In the genomic region with DNA sequence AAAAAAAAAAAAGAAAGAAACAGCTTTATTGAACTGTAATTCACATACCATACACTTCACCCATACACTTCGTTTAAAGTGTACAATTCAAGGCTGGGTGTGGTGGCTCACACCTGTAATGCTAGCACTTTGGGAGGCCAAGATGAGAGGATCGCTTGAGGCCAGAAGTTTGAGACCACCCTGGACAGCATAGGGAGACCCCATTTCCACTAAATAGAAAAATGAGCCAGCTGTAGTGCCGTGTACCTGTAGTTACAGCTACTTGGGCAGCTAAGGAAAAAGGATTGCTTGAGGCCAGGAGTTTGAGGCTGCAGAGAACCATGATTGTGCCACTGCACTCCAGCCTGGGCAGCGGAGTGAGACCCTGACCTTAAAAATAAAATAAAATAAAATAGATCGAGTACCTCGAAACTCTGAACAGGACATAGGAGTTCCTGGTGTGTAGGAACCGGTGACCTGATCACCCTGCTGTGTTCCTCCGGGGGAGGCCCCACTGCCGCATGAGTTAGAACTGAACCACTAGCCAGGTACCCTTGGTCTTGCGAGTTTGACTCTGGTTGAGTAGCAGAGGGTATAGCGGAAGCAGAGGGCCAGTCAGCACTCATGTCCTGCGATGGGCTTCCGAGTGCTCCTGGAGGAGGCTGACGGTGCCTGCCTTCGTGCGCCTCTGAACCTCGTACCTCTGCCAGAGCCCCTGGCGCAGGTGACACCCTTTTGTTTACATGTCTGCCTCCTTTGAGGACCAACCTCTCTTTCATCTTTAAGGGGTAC, we compare ENCODE assay signal across 15 cellular contexts.
DNase-seq lines count a peak whose midpoint lies in the region; ATAC-seq and TF ChIP-seq lines count a peak whose summit lies in the region.
"Had no signal": no experiment of that assay in that cellular context is flagged by ENCODE, and none has a peak within 500 bp of the region (broad histone marks: within the 10 kb centered on the region; RNA-seq: fewer than 3 reads in every experiment).

No MANE protein-coding gene starts in this region.

- H3K9me3 ChIP-seq in CD4-positive, alpha-beta memory T cell (ENCODE audit: control insufficient read depth in 1 of 2, low read length in 2 of 2) = no peaks in the 10 kb centered on the region
- no peaks in the 10 kb centered on the region for H3K9me3 ChIP-seq in HEK293 (ENCODE audit: control insufficient read depth, insufficient read depth, low read depth, low read length)
- H3K9me3 ChIP-seq in esophagus squamous epithelium = no peaks in the 10 kb centered on the region
- H3K9me3 ChIP-seq in heart left ventricle = no peaks in the 10 kb centered on the region
- H3K9me3 ChIP-seq in BE2C = no peaks in the 10 kb centered on the region
- H3K9me3 ChIP-seq: ascending aorta, gastroesophageal sphincter, lower lobe of right lung, right atrium auricular region had no signal

- H3K4me3 ChIP-seq in CD4-positive, alpha-beta memory T cell (ENCODE audit: low read length in 2 of 2) = no peak overlapping the region
- H3K4me3 ChIP-seq in HEK293 (ENCODE audit: low read depth, low read length) (no peak overlapping the region), esophagus squamous epithelium (no peak overlapping the region), heart left ventricle (no peak overlapping the region), BE2C (ENCODE audit: low read depth, low read length) (no peak overlapping the region)
- H3K4me3 ChIP-seq: ascending aorta, gastroesophageal sphincter, lower lobe of right lung, right atrium auricular region had no signal

- POLR2A ChIA-PET in CD4-positive, alpha-beta memory T cell (lab: Charles Lee; ENCODE audit: partially characterized antibody) = no interaction called here
- POLR2A ChIA-PET in HEK293 (lab: Yijun Ruan, JAX) = no interaction called here

- peaks cover 14 to 27% (median 21%) of the 10 kb centered on the region in 4 donors for H3K4me1 Mint-ChIP-seq in CD4-positive, alpha-beta memory T cell
- H3K4me1 Mint-ChIP-seq in neural crest cell = peaks cover 35% of the 10 kb centered on the region
- H3K4me1 Mint-ChIP-seq: B cell had no signal

- 84 to 93% methylated on average over 13 to 17 of the region's 18 CpGs for WGBS in esophagus squamous epithelium, 2 donors
- WGBS in heart left ventricle, 4 donors = 91 to 94% (median 92%) methylated on average over 18 of the region's 18 CpGs

- H3K4me3 Mint-ChIP-seq in CD4-positive, alpha-beta memory T cell = peak overlapping the region in 7 of 8 donors; percentile 0 to 78 (median 61)
- no peak overlapping the region for H3K4me3 Mint-ChIP-seq in neural crest cell
- H3K4me3 Mint-ChIP-seq: B cell had no signal

- ATAC-seq in heart left ventricle = no peak
- ATAC-seq: gastroesophageal sphincter had no signal

- TF ChIP-seq POLR2A in esophagus squamous epithelium (IDR thresholded peaks at IDR 0.05) = no peak
- TF ChIP-seq POLR2A in heart left ventricle (IDR thresholded peaks at IDR 0.05) = no peak

- CTCF ChIA-PET in CD4-positive, alpha-beta memory T cell (lab: Charles Lee; ENCODE audit: partially characterized antibody) = interaction anchor here (0.8 to 5.0 kb wide), 7 partner anchors 8 to 139 kb away, joined by 3 to 41 read pairs (median 4); partner anchors contain the start of gene CCDC77
- CTCF ChIA-PET in HEK293 (lab: Yijun Ruan, JAX) = interaction anchor here (0.6 kb wide), 1 partner anchor 67 kb away, joined by 3 read pairs; no protein-coding TSS in a partner anchor

- no peaks in the 10 kb centered on the region for H3K9me3 Mint-ChIP-seq in CD4-positive, alpha-beta memory T cell
- no peaks in the 10 kb centered on the region for H3K9me3 Mint-ChIP-seq in neural crest cell

- H3K27me3 Mint-ChIP-seq in CD4-positive, alpha-beta memory T cell = peaks cover 4 to 5% of the 10 kb centered on the region in 2 donors
- H3K27me3 Mint-ChIP-seq in neural crest cell (ENCODE audit: low read depth) = peaks cover 4% of the 10 kb centered on the region

- intact Hi-C loops in CD4-positive, alpha-beta memory T cell (cut with micrococcal nuclease) = no loop called here
- intact Hi-C loops in esophagus squamous epithelium (cut with DNase I) = no loop called here
- intact Hi-C loops in heart left ventricle (cut with DNase I) = loop anchor here in 2 of 10 donors (2.0 to 10.0 kb wide), 2 partner anchors 45 to 85 kb away; no protein-coding TSS in a partner anchor

- TF ChIP-seq CTCF in HEK293 (tag by site-specific recombination; IDR thresholded peaks at IDR 0.05) (no peak), esophagus squamous epithelium (IDR thresholded peaks at IDR 0.05) (no peak), neural crest cell (conservative IDR thresholded peaks at IDR 0.05) (no peak), heart left ventricle (IDR thresholded peaks at IDR 0.05) (no peak), BE2C (IDR thresholded peaks at IDR 0.05; ENCODE audit: low read depth, low read length) (no peak)

- no peaks in the 10 kb centered on the region for H3K36me3 Mint-ChIP-seq in CD4-positive, alpha-beta memory T cell
- H3K36me3 Mint-ChIP-seq in neural crest cell (ENCODE audit: low read depth) = no peaks in the 10 kb centered on the region

- no peaks in the 10 kb centered on the region for H3K36me3 ChIP-seq in CD4-positive, alpha-beta memory T cell (ENCODE audit: insufficient read depth, low read length)
- H3K36me3 ChIP-seq in HEK293 (ENCODE audit: control insufficient read depth in 2 of 2, insufficient read depth in 1 of 2, low read length in 2 of 2) (no peaks in the 10 kb centered on the region), esophagus squamous epithelium (no peaks in the 10 kb centered on the region), heart left ventricle (peaks cover 0 to 10% (median 0%) of the 10 kb centered on the region in 9 donors), BE2C (no peaks in the 10 kb centered on the region)
- H3K36me3 ChIP-seq: ascending aorta, gastroesophageal sphincter, lower lobe of right lung, right atrium auricular region had no signal

- H3K27ac ChIP-seq in CD4-positive, alpha-beta memory T cell (ENCODE audit: low read depth, low read length) = no peak overlapping the region
- H3K27ac ChIP-seq in HEK293 (ENCODE audit: extremely low read depth, low read depth, low read length) (no peak overlapping the region), esophagus squamous epithelium (peak overlapping the region; percentile 78 to 90 (median 86)), heart left ventricle (peak overlapping the region in 1 of 12 donors; percentile 40)
- H3K27ac ChIP-seq: ascending aorta, gastroesophageal sphincter, lower lobe of right lung had no signal

- no peaks in the 10 kb centered on the region for H3K27me3 ChIP-seq in CD4-positive, alpha-beta memory T cell (ENCODE audit: insufficient read depth, low read length)
- H3K27me3 ChIP-seq in esophagus squamous epithelium (peaks cover 0 to 13% (median 0%) of the 10 kb centered on the region in 4 donors), heart left ventricle (no peaks in the 10 kb centered on the region), BE2C (no peaks in the 10 kb centered on the region)
- H3K27me3 ChIP-seq: ascending aorta, right atrium auricular region had no signal

- DNase-seq in CD4-positive, alpha-beta memory T cell = no peak
- no peak for DNase-seq in esophagus squamous epithelium (lab: John Stamatoyannopoulos, UW)
- no peak for DNase-seq in neural crest cell (ENCODE audit: low read depth, low spot score)
- DNase-seq in NCI-H128 (lab: John Stamatoyannopoulos, UW; ENCODE audit: unreplicated experiment) = no peak
- DNase-seq in heart left ventricle = no peak
- no peak for DNase-seq in BE2C
- DNase-seq: lower lobe of right lung, NCI-H1930, NCI-H446 treated with DMSO at 0.1 percent for 48 hours, SHP77 treated with DMSO at 0.1 percent for 48 hours had no signal

- peaks cover 25% of the 10 kb centered on the region for H3K4me1 ChIP-seq in CD4-positive, alpha-beta memory T cell (ENCODE audit: insufficient read depth, low read length)
- H3K4me1 ChIP-seq in HEK293 (ENCODE audit: control insufficient read depth, insufficient read depth, low read length) = no peaks in the 10 kb centered on the region; the same call in 1 of the 2 replicates
- peaks cover 16 to 57% (median 18%) of the 10 kb centered on the region in 3 donors for H3K4me1 ChIP-seq in esophagus squamous epithelium
- H3K4me1 ChIP-seq in heart left ventricle = peaks cover 0 to 40% (median 24%) of the 10 kb centered on the region in 12 donors
- H3K4me1 ChIP-seq in BE2C = no peaks in the 10 kb centered on the region

- peak overlapping the region; percentile 84 to 93 (median 88) for H3K27ac Mint-ChIP-seq in CD4-positive, alpha-beta memory T cell
- peak overlapping the region; percentile 19 for H3K27ac Mint-ChIP-seq in neural crest cell (ENCODE audit: unreplicated experiment)
- H3K27ac Mint-ChIP-seq: B cell had no signal

TF ChIP-seq in HEK293, 187 proteins besides CTCF, POLR2A, EP300 and RAD21:
- no peak for TF ChIP-seq ZNF629 (tag by site-specific recombination; IDR thresholded peaks at IDR 0.05)
- peak; percentile 79; the same call in 1 of the 2 replicates for TF ChIP-seq ZNF121 (tag by site-specific recombination; IDR thresholded peaks at IDR 0.05)

Comparison
In these comparisons a context has a peak if more than half of its experiments do, and no peak if none do; other contexts are left out.
1. H3K27ac ChIP-seq: peak in esophagus squamous epithelium (4 of 4); none in CD4-positive, alpha-beta memory T cell (single experiment) and HEK293 (single experiment).